Comparison of ENCODE assay signal across 21 cellular contexts in genomic region chr12:60689137-60689536, GRCh38.
DNase-seq lines count a peak whose midpoint lies in the region; ATAC-seq, FAIRE-seq and TF ChIP-seq lines count a peak whose summit lies in the region.
"Had no signal": no experiment of that assay in that cellular context is flagged by ENCODE, and none has a peak within 500 bp of the region (broad histone marks: within the 10 kb centered on the region; RNA-seq: fewer than 3 reads in every experiment).

No MANE protein-coding gene starts in this region.

- peak; percentile 47 to 66 for TF ChIP-seq CTCF in GM23338 (conservative IDR thresholded peaks at IDR 0.05; ENCODE audit: low read depth in 2 of 2)
- peak; percentile 35 for TF ChIP-seq CTCF in NB4 (IDR thresholded peaks at IDR 0.05; ENCODE audit: low read depth, low read length)
- TF ChIP-seq CTCF in bronchial epithelial cell (IDR thresholded peaks at IDR 0.05; ENCODE audit: insufficient read depth, low read length, severe bottlenecking) = no peak
- no peak for TF ChIP-seq CTCF in SK-N-SH (IDR thresholded peaks at IDR 0.05)
- no peak for TF ChIP-seq CTCF in hepatocyte (IDR thresholded peaks at IDR 0.05; ENCODE audit: poor library complexity)

- DNase-seq in AML-193 (lab: John Stamatoyannopoulos, UW) (peak; percentile 3 to 30), GM23338 (ENCODE audit: low spot score) (peak; percentile 59), NB4 (ENCODE audit: low read depth) (peak; percentile 40), bronchial epithelial cell (ENCODE audit: low read depth) (peak; percentile 18), epidermal melanocyte (ENCODE audit: insufficient read length, low spot score) (no peak), SK-N-SH (no peak), hepatocyte (ENCODE audit: low spot score) (no peak)
- DNase-seq: activated CD4-positive, alpha-beta memory T cell treated with anti-CD3 and anti-CD28 coated beads, Interleukin-2, amount 10 ng/mL, durations not matched to agents 7 days and 5 days; activated T-cell treated with anti-CD3 and anti-CD28 coated beads, Interleukin-2, amount 50 U/mL, for 72 hours; heart right ventricle; kidney glomerular epithelial cell; NCI-H1048; NCI-H2107; Peyer's patch; small intestine; stimulated activated CD4-positive, alpha-beta T cell treated with anti-CD3 and anti-CD28 coated beads, Interleukin-4, amount 100 ng/mL, for 24 hours had no signal

- no peaks in the 10 kb centered on the region for H3K9me3 ChIP-seq in SK-N-SH
- H3K9me3 ChIP-seq in hepatocyte (ENCODE audit: low read depth) = no peaks in the 10 kb centered on the region
- H3K9me3 ChIP-seq: Peyer's patch had no signal

- POLR2A ChIA-PET in SK-N-SH (lab: Yijun Ruan, JAX) = no interaction called here

- TF ChIP-seq POLR2A in NB4 (IDR thresholded peaks at IDR 0.05; ENCODE audit: extremely low read depth, insufficient read length) = no peak

- H3K27me3 ChIP-seq in GM23338 (ENCODE audit: insufficient read depth) (no peaks in the 10 kb centered on the region), bronchial epithelial cell (ENCODE audit: control insufficient read depth, insufficient read depth, low read length) (no peaks in the 10 kb centered on the region), SK-N-SH (ENCODE audit: insufficient read depth) (no peaks in the 10 kb centered on the region), hepatocyte (no peaks in the 10 kb centered on the region)
- H3K27me3 ChIP-seq: heart right ventricle, Peyer's patch had no signal

- peak; percentile 61 for ATAC-seq in GM23338
- ATAC-seq in GM19463 (IDR thresholded peaks at IDR 0.05; ENCODE audit: unreplicated experiment) = no peak
- ATAC-seq: activated T-cell treated with anti-CD3 and anti-CD28 coated beads, Interleukin-2, amount 50 U/mL, for 72 hours; heart right ventricle had no signal

- H3K27ac ChIP-seq in GM23338 (ENCODE audit: low read depth) (no peak overlapping the region), SK-N-SH (ENCODE audit: low read depth in 2 of 2, low read length in 1 of 2) (no peak overlapping the region), hepatocyte (no peak overlapping the region)
- H3K27ac ChIP-seq: heart right ventricle, Peyer's patch had no signal

- no peak for FAIRE-seq in bronchial epithelial cell (lab: Jason Lieb, UNC)
- FAIRE-seq: GM12891, small intestine, urothelium cell line had no signal

- H3K27ac Mint-ChIP-seq in GM23338 = no peak overlapping the region
- H3K27ac Mint-ChIP-seq: activated CD4-positive, alpha-beta memory T cell treated with anti-CD3 and anti-CD28 coated beads, Interleukin-2, amount 10 ng/mL, durations not matched to agents 7 days and 5 days; activated naive CD4-positive, alpha-beta T cell treated with anti-CD3 and anti-CD28 coated beads, Interleukin-2, amount 50 U/mL, for 24 hours; activated T-cell treated with anti-CD3 and anti-CD28 coated beads, Interleukin-2, amount 50 U/mL, for 72 hours; progenitor cell of endocrine pancreas had no signal

- TF ChIP-seq EP300 in SK-N-SH (IDR thresholded peaks at IDR 0.05; ENCODE audit: borderline replicate concordance in 1 of 2, low read depth in 1 of 2, low read length in 1 of 2) = no peak

- CTCF ChIA-PET in SK-N-SH (lab: Yijun Ruan, JAX) = no interaction called here

- no peak overlapping the region for H3K4me3 Mint-ChIP-seq in GM23338
- H3K4me3 Mint-ChIP-seq: activated CD4-positive, alpha-beta memory T cell treated with anti-CD3 and anti-CD28 coated beads, Interleukin-2, amount 10 ng/mL, durations not matched to agents 7 days and 5 days; activated naive CD4-positive, alpha-beta T cell treated with anti-CD3 and anti-CD28 coated beads, Interleukin-2, amount 50 U/mL, for 24 hours; activated T-cell treated with anti-CD3 and anti-CD28 coated beads, Interleukin-2, amount 50 U/mL, for 72 hours had no signal

- H3K36me3 ChIP-seq in GM23338 (ENCODE audit: insufficient read depth) = no peaks in the 10 kb centered on the region
- H3K36me3 ChIP-seq in bronchial epithelial cell (ENCODE audit: control insufficient read depth, insufficient read depth, low read length) = no peaks in the 10 kb centered on the region
- H3K36me3 ChIP-seq in SK-N-SH (replicated peaks in 1 of 2; ENCODE audit: control insufficient read depth in 1 of 2, insufficient read depth in 2 of 2, low read length in 1 of 2) = no peaks in the 10 kb centered on the region
- H3K36me3 ChIP-seq in hepatocyte (replicated peaks; ENCODE audit: insufficient read depth, low read depth) = no peaks in the 10 kb centered on the region
- H3K36me3 ChIP-seq: heart right ventricle, Peyer's patch had no signal

- H3K79me2 ChIP-seq in GM23338 (replicated peaks; ENCODE audit: insufficient read depth) (no peaks in the 10 kb centered on the region), SK-N-SH (ENCODE audit: insufficient read depth) (no peaks in the 10 kb centered on the region), hepatocyte (no peaks in the 10 kb centered on the region)

- peaks cover 21% of the 10 kb centered on the region for H3K9me3 Mint-ChIP-seq in GM23338
- H3K9me3 Mint-ChIP-seq: activated naive CD4-positive, alpha-beta T cell treated with anti-CD3 and anti-CD28 coated beads, Interleukin-2, amount 50 U/mL, for 24 hours had no signal

- H4K20me1 ChIP-seq in GM23338 (replicated peaks; ENCODE audit: insufficient read depth) = no peaks in the 10 kb centered on the region
- H4K20me1 ChIP-seq in SK-N-SH (ENCODE audit: insufficient read depth) = no peaks in the 10 kb centered on the region
- no peaks in the 10 kb centered on the region for H4K20me1 ChIP-seq in hepatocyte (ENCODE audit: insufficient read depth, poor library complexity, severe bottlenecking)

- H3K4me2 ChIP-seq in GM23338 (no peak overlapping the region), SK-N-SH (no peak overlapping the region), hepatocyte (no peak overlapping the region)

- H3K36me3 Mint-ChIP-seq in GM23338 (ENCODE audit: low read depth) = peaks cover 9% of the 10 kb centered on the region; the same call in 1 of the 3 replicates
- H3K36me3 Mint-ChIP-seq: activated naive CD4-positive, alpha-beta T cell treated with anti-CD3 and anti-CD28 coated beads, Interleukin-2, amount 50 U/mL, for 24 hours had no signal

- H3K9me2 ChIP-seq in GM23338 (ENCODE audit: insufficient read depth) (no peaks in the 10 kb centered on the region), SK-N-SH (no peaks in the 10 kb centered on the region), hepatocyte (replicated peaks; ENCODE audit: insufficient read depth) (no peaks in the 10 kb centered on the region)

- no peak overlapping the region for H3K4me3 ChIP-seq in GM23338
- H3K4me3 ChIP-seq in NB4 (ENCODE audit: low read depth, low read length) = no peak overlapping the region
- no peak overlapping the region for H3K4me3 ChIP-seq in bronchial epithelial cell (ENCODE audit: low read depth, low read length)
- no peak overlapping the region for H3K4me3 ChIP-seq in SK-N-SH (ENCODE audit: low read depth in 2 of 2, low read length in 1 of 2)
- no peak overlapping the region for H3K4me3 ChIP-seq in hepatocyte
- H3K4me3 ChIP-seq: heart right ventricle, Peyer's patch had no signal

- H3K4me1 Mint-ChIP-seq in GM23338 = no peaks in the 10 kb centered on the region
- H3K4me1 Mint-ChIP-seq: activated CD4-positive, alpha-beta memory T cell treated with anti-CD3 and anti-CD28 coated beads, Interleukin-2, amount 10 ng/mL, durations not matched to agents 7 days and 5 days; activated naive CD4-positive, alpha-beta T cell treated with anti-CD3 and anti-CD28 coated beads, Interleukin-2, amount 50 U/mL, for 24 hours had no signal

- H3K4me1 ChIP-seq in GM23338 (ENCODE audit: insufficient read depth) (no peaks in the 10 kb centered on the region), SK-N-SH (ENCODE audit: control insufficient read depth in 1 of 2, insufficient read depth in 2 of 2, low read depth in 1 of 2, low read length in 1 of 2) (no peaks in the 10 kb centered on the region), hepatocyte (ENCODE audit: insufficient read depth) (no peaks in the 10 kb centered on the region)
- H3K4me1 ChIP-seq: heart right ventricle, Peyer's patch had no signal

- H2AFZ ChIP-seq in GM23338 (no peak overlapping the region), SK-N-SH (ENCODE audit: low read depth) (no peak overlapping the region), hepatocyte (no peak overlapping the region)

- H3K27me3 Mint-ChIP-seq in GM23338 (ENCODE audit: insufficient read depth, low read depth, poor library complexity) = no peaks in the 10 kb centered on the region
- H3K27me3 Mint-ChIP-seq: activated CD4-positive, alpha-beta memory T cell treated with anti-CD3 and anti-CD28 coated beads, Interleukin-2, amount 10 ng/mL, durations not matched to agents 7 days and 5 days; activated naive CD4-positive, alpha-beta T cell treated with anti-CD3 and anti-CD28 coated beads, Interleukin-2, amount 50 U/mL, for 24 hours; progenitor cell of endocrine pancreas had no signal

- H3F3A ChIP-seq in GM23338 (replicated peaks; ENCODE audit: low read depth) (no peaks in the 10 kb centered on the region), SK-N-SH (replicated peaks; ENCODE audit: insufficient read depth) (no peaks in the 10 kb centered on the region)

- no peak overlapping the region for H3K9ac ChIP-seq in SK-N-SH

- no peak for TF ChIP-seq RAD21 in SK-N-SH (IDR thresholded peaks at IDR 0.05; ENCODE audit: low read length)

TF ChIP-seq in GM23338, 12 proteins besides CTCF, POLR2A, EP300 and RAD21 (continues in another document):
- TF ChIP-seq JUNB (IDR thresholded peaks at IDR 0.05; ENCODE audit: unreplicated experiment) = no peak

TF ChIP-seq in SK-N-SH, 30 proteins besides CTCF, POLR2A, EP300 and RAD21 (continues in another document):
- TF ChIP-seq TEAD4 (IDR thresholded peaks at IDR 0.05; ENCODE audit: borderline replicate concordance, insufficient read depth) = no peak
- TF ChIP-seq FOXM1 (IDR thresholded peaks at IDR 0.05; ENCODE audit: low read depth) = no peak
- no peak for TF ChIP-seq JUND (IDR thresholded peaks at IDR 0.05)
- TF ChIP-seq CHD2 (IDR thresholded peaks at IDR 0.05; ENCODE audit: low read length, partially characterized antibody) = no peak
- no peak for TF ChIP-seq SIN3A (IDR thresholded peaks at IDR 0.05; ENCODE audit: borderline replicate concordance, low read depth, low read length)
- no peak for TF ChIP-seq USF1 (IDR thresholded peaks at IDR 0.05; ENCODE audit: borderline replicate concordance, low read depth)
- TF ChIP-seq MEF2A (IDR thresholded peaks at IDR 0.05; ENCODE audit: borderline replicate concordance, low read depth) = no peak

Comparison
In these comparisons a context has a peak if more than half of its experiments do, and no peak if none do; other contexts are left out.
1. DNase-seq: peak in AML-193 (2 of 2), GM23338 (single experiment), NB4 (single experiment) and bronchial epithelial cell (single experiment); none in epidermal melanocyte (single experiment), SK-N-SH (single experiment) and hepatocyte (single experiment).
2. CTCF ChIP-seq: peak in GM23338 (2 of 2) and NB4 (single experiment); none in bronchial epithelial cell (single experiment), SK-N-SH (single experiment) and hepatocyte (single experiment).